7 cellular contexts compared by ENCODE assay signal in genomic region chr3:52325686-52326085, GRCh38.
"Had no signal": no experiment of that assay in that cellular context is flagged by ENCODE, and none has a peak within 500 bp of the region (broad histone marks: within the 10 kb centered on the region; RNA-seq: fewer than 3 reads in every experiment).

No MANE protein-coding gene starts in this region.

- H3K9me3 ChIP-seq: HAP-1 had no signal

- ATAC-seq: HCT116 had no signal

- H2AFZ ChIP-seq: GM23248 had no signal

- H3K4me3 ChIP-seq: GM23248, HAP-1 had no signal

- H3K27ac ChIP-seq: GM23248 had no signal

- H3K27ac Mint-ChIP-seq: IgD-negative memory B cell had no signal

- H3K4me1 ChIP-seq: HAP-1 had no signal

- H3K36me3 ChIP-seq: HAP-1 had no signal

- H3K9me3 Mint-ChIP-seq: IgD-negative memory B cell had no signal

- DNase-seq: GM23248, GOT3, H7, KBM-7 had no signal

- H3K27me3 Mint-ChIP-seq: IgD-negative memory B cell had no signal

- H3K9ac ChIP-seq: GM23248 had no signal

- H3K4me1 Mint-ChIP-seq: IgD-negative memory B cell had no signal

- H3K4me3 Mint-ChIP-seq: IgD-negative memory B cell had no signal
